9 cellular contexts compared by ENCODE assay signal in genomic region chr19:5960005-5961001, GRCh38. TPM values are rescaled to one million over a fixed set of nuclear protein-coding genes. Genes with fewer than 3 reads are reported as not detected.
A peak's percentile ranks its signal among the peaks of the same experiment; 100 is the strongest.
DNase-seq lines count a peak whose midpoint lies in the region; ATAC-seq, FAIRE-seq and TF ChIP-seq lines count a peak whose summit lies in the region.
"Had no signal": no experiment of that assay in that cellular context is flagged by ENCODE, and none has a peak within 500 bp of the region (broad histone marks: within the 10 kb centered on the region; RNA-seq: fewer than 3 reads in every experiment).

No MANE protein-coding gene starts in this region.

- H3K36me3 Mint-ChIP-seq in memory B cell = peaks cover 6% of the 10 kb centered on the region

- H3K4me3 ChIP-seq in A673 (ENCODE audit: low read depth, low read length, poor library complexity, severe bottlenecking) = no peak overlapping the region
- H3K4me3 ChIP-seq in body of pancreas = no peak overlapping the region
- no peak overlapping the region for H3K4me3 ChIP-seq in lower leg skin (ENCODE audit: low read depth, poor library complexity, severe bottlenecking)

- intact Hi-C loops in A673 (cut with micrococcal nuclease; ENCODE audit: unreplicated experiment) (no loop called here), body of pancreas (cut with DNase I) (no loop called here), lower leg skin (cut with DNase I; ENCODE audit: low total_unique reads) (no loop called here)

- no peak for TF ChIP-seq CTCF in A673 (conservative IDR thresholded peaks at IDR 0.05; ENCODE audit: low read depth, low read length)
- no peak for TF ChIP-seq CTCF in body of pancreas (IDR thresholded peaks at IDR 0.05)
- TF ChIP-seq CTCF in lower leg skin (IDR thresholded peaks at IDR 0.05) = no peak

- no peaks in the 10 kb centered on the region for H3K27me3 Mint-ChIP-seq in memory B cell

- ATAC-seq in body of pancreas (no peak), memory B cell (ENCODE audit: low read depth) (no peak)

- no peaks in the 10 kb centered on the region for H3K9me3 Mint-ChIP-seq in memory B cell

- H3K4me3 Mint-ChIP-seq in memory B cell = no peak overlapping the region

- POLR2A ChIA-PET in A673 (lab: Charles Lee; ENCODE audit: low non-redundant PET) = no interaction called here

- H3K27ac Mint-ChIP-seq in memory B cell = peak overlapping the region; percentile 62

- H3K36me3 ChIP-seq in A673 (ENCODE audit: insufficient read depth, low read length, poor library complexity, severe bottlenecking) (no peaks in the 10 kb centered on the region), body of pancreas (replicated peaks in 1 of 2; ENCODE audit: insufficient read depth in 1 of 2, low read depth in 2 of 2) (no peaks in the 10 kb centered on the region)

- peaks cover 50% of the 10 kb centered on the region for H3K4me1 Mint-ChIP-seq in memory B cell

- 53 to 65% methylated on average over 13 to 18 of the region's 18 CpGs for WGBS in body of pancreas, 2 donors
- 68 to 82% methylated on average over 18 of the region's 18 CpGs for WGBS in lower leg skin, 2 donors

- H3K27ac ChIP-seq in A673 (ENCODE audit: low read depth, low read length, poor library complexity, severe bottlenecking) (peak overlapping the region; percentile 48), body of pancreas (peak overlapping the region; percentile 79 to 95 (median 82))

- FAIRE-seq in H54 (lab: Jason Lieb, UNC) = no peak

- no peaks in the 10 kb centered on the region for H3K27me3 ChIP-seq in A673 (replicated peaks; ENCODE audit: insufficient read depth, low read depth, low read length, poor library complexity)
- H3K27me3 ChIP-seq in body of pancreas = no peaks in the 10 kb centered on the region

- no TSS peak for BruUV-seq in A673 (replicated peaks; lab: Mats Ljungman, UMichigan)

- H3K9me3 ChIP-seq in A673 (ENCODE audit: low read depth, low read length, poor library complexity, severe bottlenecking) = no peaks in the 10 kb centered on the region
- no peaks in the 10 kb centered on the region for H3K9me3 ChIP-seq in body of pancreas

- DNase-seq in A673 (ENCODE audit: low spot score) (no peak), NCI-H1092 (lab: John Stamatoyannopoulos, UW) (peak; percentile 79), body of pancreas (peak; percentile 57 to 86 (median 78)), memory B cell (ENCODE audit: low spot score in 2 of 2) (no peak), lower leg skin (ENCODE audit: low spot score in 2 of 2) (no peak), kidney glomerular epithelial cell (lab: John Stamatoyannopoulos, UW) (no peak), H54 (ENCODE audit: insufficient read length, low spot score) (no peak)
- no peak for DNase-seq in stimulated activated CD4-positive, alpha-beta T cell treated with anti-CD3 and anti-CD28 coated beads, Interleukin-12 subunit alpha, Interleukin-12 subunit beta, amount 100 ng/mL, for 4 hours
- DNase-seq: activated CD8-positive, alpha-beta memory T cell treated with anti-CD3 and anti-CD28 coated beads, Interleukin-2, amount 50 U/mL, for 4 hours had no signal

- peaks cover 33% of the 10 kb centered on the region for H3K4me1 ChIP-seq in A673 (ENCODE audit: insufficient read depth, low read length, poor library complexity, severe bottlenecking)
- peaks cover 92% of the 10 kb centered on the region for H3K4me1 ChIP-seq in body of pancreas

- CTCF ChIA-PET in A673 (lab: Charles Lee) = no interaction called here

- no peak for TF ChIP-seq POLR2A in body of pancreas (IDR thresholded peaks at IDR 0.05)
- no peak for TF ChIP-seq POLR2A in lower leg skin (IDR thresholded peaks at IDR 0.05)
- TF ChIP-seq POLR2A in H54 (IDR thresholded peaks at IDR 0.05; ENCODE audit: low read depth, low read length) = no peak

RNA-seq across cellular contexts. Expression of gene RANBP3, which starts 17.6 kb away (rescaled TPM):
- total RNA-seq in A673 (2021) (126 and 130 TPM in 2 replicates), body of pancreas (10 to 100 TPM; 62.0 to 90.0 TPM), lower leg skin (100 to 1,000 TPM in 1 of 4 donors, 10 to 100 TPM in 3; 57.2 to 116 (median 72.0) TPM)

RNA-seq across cellular contexts. Expression of gene CAPS, which starts 46.2 kb away (rescaled TPM):
- total RNA-seq in A673 (2021) (0.92 and 1.7 TPM in 2 replicates), body of pancreas (10 to 100 TPM; 18.7 to 38.6 TPM), lower leg skin (10 to 100 TPM in 3 of 4 donors, 1 to 10 TPM in 1; 3.5 to 14.5 (median 11.5) TPM)

RNA-seq across cellular contexts. Expression of gene VMAC, which starts 55.6 kb away (rescaled TPM):
- total RNA-seq in A673 (2021) (0.67 and 1.7 TPM in 2 replicates), body of pancreas (10 to 100 TPM; 12.5 to 15.3 TPM), lower leg skin (10 to 100 TPM; 10.2 to 15.2 (median 10.8) TPM)

RNA-seq across cellular contexts. Expression of gene NDUFA11, which starts 56.7 kb away (rescaled TPM):
- total RNA-seq in A673 (2021) (290 and 298 TPM in 2 replicates), body of pancreas (10 to 100 TPM; 31.6 to 79.1 TPM), lower leg skin (100 to 1,000 TPM; 123 to 215 (median 163) TPM)

Comparison
In these comparisons a context has a peak if more than half of its experiments do, and no peak if none do; other contexts are left out.
1. DNase-seq: peak in NCI-H1092 (single experiment) and body of pancreas (4 of 4); none in A673 (single experiment), memory B cell (0 of 2), lower leg skin (0 of 2), kidney glomerular epithelial cell (single experiment), H54 (single experiment) and stimulated activated CD4-positive, alpha-beta T cell treated with anti-CD3 and anti-CD28 coated beads, Interleukin-12 subunit alpha, Interleukin-12 subunit beta, amount 100 ng/mL, for 4 hours (single experiment).